In genomic region chr2:45631319-45631718, GRCh38 we compare ENCODE assay signal across 39 cellular contexts.
"Had no signal": no experiment of that assay in that cellular context is flagged by ENCODE, and none has a peak within 500 bp of the region (broad histone marks: within the 10 kb centered on the region; RNA-seq: fewer than 3 reads in every experiment).

No MANE protein-coding gene starts in this region.

- H3K9me3 ChIP-seq: ascending aorta had no signal

- H3K27ac Mint-ChIP-seq: activated CD4-positive, alpha-beta memory T cell treated with anti-CD3 and anti-CD28 coated beads, Interleukin-2, amount 10 ng/mL, durations not matched to agents 7 days and 5 days; activated CD4-positive, alpha-beta T cell treated with anti-CD3 and anti-CD28 coated beads for 36 hours; activated CD4-positive, alpha-beta T cell treated with anti-CD3 and anti-CD28 coated beads, Interleukin-2, amount 10 ng/mL, durations not matched to agents 7 days and 5 days; activated CD8-positive, alpha-beta memory T cell treated with anti-CD3 and anti-CD28 coated beads, Interleukin-2, amount 10 ng/mL, durations not matched to agents 7 days and 5 days; activated CD8-positive, alpha-beta T cell treated with anti-CD3 and anti-CD28 coated beads, Interleukin-2, amount 10 ng/mL, durations not matched to agents 7 days and 5 days; activated naive CD4-positive, alpha-beta T cell treated with anti-CD3 and anti-CD28 coated beads, Interleukin-2, amount 10 ng/mL, durations not matched to agents 7 days and 5 days; activated naive CD4-positive, alpha-beta T cell treated with anti-CD3 and anti-CD28 coated beads, Interleukin-2, amount 50 U/mL, for 24 hours; activated naive CD8-positive, alpha-beta T cell; activated naive CD8-positive, alpha-beta T cell treated with anti-CD3 and anti-CD28 coated beads, Interleukin-2, amount 10 ng/mL, durations not matched to agents 7 days and 5 days; activated naive CD8-positive, alpha-beta T cell treated with anti-CD3 and anti-CD28 coated beads, Interleukin-2, amount 50 U/mL, for 24 hours; activated T-cell treated with anti-CD3 and anti-CD28 coated beads, Interleukin-2, amount 50 U/mL, for 24 hours; activated T-helper 2 cell treated with anti-CD3 and anti-CD28 coated beads, Interferon-gamma antibody, Interleukin-2, Interleukin-4, amounts not matched to agents 10 μg/mL and 5 μg/mL and 100 μg/mL, durations not matched to agents 14 hours and 24 hours and 36 hours; brain; T-helper 1 cell treated with Interleukin-12 subunit alpha and Interleukin-12 subunit beta and Interleukin-4 antibody, amounts not matched to agents 30 μg/mL and 1 μg/mL, for 36 hours; T-helper 2 cell treated with Interferon-gamma antibody and Interleukin-4, amounts not matched to agents 5 μg/mL and 100 μg/mL, for 36 hours had no signal

- ATAC-seq: activated CD4-positive, alpha-beta T cell treated with anti-CD3 and anti-CD28 coated beads for 36 hours; activated CD4-positive, CD25-positive, alpha-beta regulatory T cell treated with anti-CD3 and anti-CD28 coated beads, Interleukin-2, amount 50 U/mL, for 24 hours; activated CD8-positive, alpha-beta memory T cell treated with anti-CD3 and anti-CD28 coated beads, Interleukin-2, amount 10 ng/mL, durations not matched to agents 7 days and 5 days; activated CD8-positive, alpha-beta T cell treated with anti-CD3 and anti-CD28 coated beads, Interleukin-2, amount 10 ng/mL, durations not matched to agents 7 days and 5 days; activated naive CD8-positive, alpha-beta T cell treated with anti-CD3 and anti-CD28 coated beads, Interleukin-2, amount 50 U/mL, for 24 hours had no signal

- H3K4me1 ChIP-seq: ascending aorta had no signal

- H3K4me3 Mint-ChIP-seq: activated CD4-positive, alpha-beta memory T cell treated with anti-CD3 and anti-CD28 coated beads, Interleukin-2, amount 10 ng/mL, durations not matched to agents 7 days and 5 days; activated CD4-positive, alpha-beta T cell treated with anti-CD3 and anti-CD28 coated beads for 36 hours; activated CD4-positive, alpha-beta T cell treated with anti-CD3 and anti-CD28 coated beads, Interleukin-2, amount 10 ng/mL, durations not matched to agents 7 days and 5 days; activated CD8-positive, alpha-beta memory T cell treated with anti-CD3 and anti-CD28 coated beads, Interleukin-2, amount 10 ng/mL, durations not matched to agents 7 days and 5 days; activated CD8-positive, alpha-beta T cell treated with anti-CD3 and anti-CD28 coated beads, Interleukin-2, amount 10 ng/mL, durations not matched to agents 7 days and 5 days; activated naive CD4-positive, alpha-beta T cell treated with anti-CD3 and anti-CD28 coated beads, Interleukin-2, amount 10 ng/mL, durations not matched to agents 7 days and 5 days; activated naive CD4-positive, alpha-beta T cell treated with anti-CD3 and anti-CD28 coated beads, Interleukin-2, amount 50 U/mL, for 24 hours; activated naive CD8-positive, alpha-beta T cell; activated naive CD8-positive, alpha-beta T cell treated with anti-CD3 and anti-CD28 coated beads, Interleukin-2, amount 10 ng/mL, durations not matched to agents 7 days and 5 days; activated naive CD8-positive, alpha-beta T cell treated with anti-CD3 and anti-CD28 coated beads, Interleukin-2, amount 50 U/mL, for 24 hours; activated T-cell treated with anti-CD3 and anti-CD28 coated beads, Interleukin-2, amount 50 U/mL, for 24 hours; brain; central memory CD8-positive, alpha-beta T cell; T-helper 1 cell treated with Interleukin-12 subunit alpha and Interleukin-12 subunit beta and Interleukin-4 antibody, amounts not matched to agents 30 μg/mL and 1 μg/mL, for 36 hours; T-helper 2 cell treated with Interferon-gamma antibody and Interleukin-4, amounts not matched to agents 5 μg/mL and 100 μg/mL, for 36 hours had no signal

- H3K36me3 ChIP-seq: ascending aorta, cardiac muscle cell had no signal

- H3K4me3 ChIP-seq: ascending aorta, cardiac muscle cell had no signal

- H3K4me1 Mint-ChIP-seq: activated CD4-positive, alpha-beta memory T cell treated with anti-CD3 and anti-CD28 coated beads, Interleukin-2, amount 10 ng/mL, durations not matched to agents 7 days and 5 days; activated CD4-positive, alpha-beta T cell treated with anti-CD3 and anti-CD28 coated beads for 36 hours; activated CD4-positive, alpha-beta T cell treated with anti-CD3 and anti-CD28 coated beads, Interleukin-2, amount 10 ng/mL, durations not matched to agents 7 days and 5 days; activated CD8-positive, alpha-beta memory T cell treated with anti-CD3 and anti-CD28 coated beads, Interleukin-2, amount 10 ng/mL, durations not matched to agents 7 days and 5 days; activated naive CD4-positive, alpha-beta T cell treated with anti-CD3 and anti-CD28 coated beads, Interleukin-2, amount 10 ng/mL, durations not matched to agents 7 days and 5 days; activated naive CD4-positive, alpha-beta T cell treated with anti-CD3 and anti-CD28 coated beads, Interleukin-2, amount 50 U/mL, for 24 hours; activated naive CD8-positive, alpha-beta T cell treated with anti-CD3 and anti-CD28 coated beads, Interleukin-2, amount 10 ng/mL, durations not matched to agents 7 days and 5 days; activated naive CD8-positive, alpha-beta T cell treated with anti-CD3 and anti-CD28 coated beads, Interleukin-2, amount 50 U/mL, for 24 hours; brain; central memory CD8-positive, alpha-beta T cell had no signal

- H3K9me3 Mint-ChIP-seq: activated CD4-positive, alpha-beta memory T cell treated with anti-CD3 and anti-CD28 coated beads, Interleukin-2, amount 10 ng/mL, durations not matched to agents 7 days and 5 days; activated CD4-positive, alpha-beta T cell treated with anti-CD3 and anti-CD28 coated beads, Interleukin-2, amount 10 ng/mL, durations not matched to agents 7 days and 5 days; activated naive CD4-positive, alpha-beta T cell treated with anti-CD3 and anti-CD28 coated beads, Interleukin-2, amount 10 ng/mL, durations not matched to agents 7 days and 5 days; activated naive CD4-positive, alpha-beta T cell treated with anti-CD3 and anti-CD28 coated beads, Interleukin-2, amount 50 U/mL, for 24 hours; activated naive CD8-positive, alpha-beta T cell treated with anti-CD3 and anti-CD28 coated beads, Interleukin-2, amount 10 ng/mL, durations not matched to agents 7 days and 5 days; activated naive CD8-positive, alpha-beta T cell treated with anti-CD3 and anti-CD28 coated beads, Interleukin-2, amount 50 U/mL, for 24 hours; activated T-cell treated with anti-CD3 and anti-CD28 coated beads, Interleukin-2, amount 50 U/mL, for 24 hours; activated T-helper 2 cell treated with anti-CD3 and anti-CD28 coated beads, Interferon-gamma antibody, Interleukin-2, Interleukin-4, amounts not matched to agents 10 μg/mL and 5 μg/mL and 100 μg/mL, durations not matched to agents 14 hours and 24 hours and 36 hours; brain; central memory CD8-positive, alpha-beta T cell; T-helper 1 cell treated with Interleukin-12 subunit alpha and Interleukin-12 subunit beta and Interleukin-4 antibody, amounts not matched to agents 30 μg/mL and 1 μg/mL, for 36 hours; T-helper 2 cell treated with Interferon-gamma antibody and Interleukin-4, amounts not matched to agents 5 μg/mL and 100 μg/mL, for 36 hours had no signal

- FAIRE-seq: bronchial epithelial cell, TTC549 had no signal

- H3K27ac ChIP-seq: ascending aorta, cardiac muscle cell, VCaP had no signal

- H3K27me3 ChIP-seq: ascending aorta, cardiac muscle cell had no signal

- DNase-seq: activated CD4-positive, alpha-beta memory T cell treated with anti-CD3 and anti-CD28 coated beads, Interleukin-2, amount 10 ng/mL, durations not matched to agents 7 days and 5 days; activated CD4-positive, alpha-beta T cell treated with anti-CD3 and anti-CD28 coated beads for 1 hour; activated CD4-positive, alpha-beta T cell treated with anti-CD3 and anti-CD28 coated beads for 36 hours; activated CD4-positive, alpha-beta T cell treated with anti-CD3 and anti-CD28 coated beads for 48 hours; activated CD4-positive, alpha-beta T cell treated with anti-CD3 and anti-CD28 coated beads, Interleukin-2, amount 10 ng/mL, durations not matched to agents 7 days and 5 days; activated CD4-positive, alpha-beta T cell treated with anti-CD3 and anti-CD28 coated beads, Interleukin-2, amount 50 U/mL, for 48 hours; activated CD4-positive, CD25-positive, alpha-beta regulatory T cell; activated CD8-positive, alpha-beta memory T cell treated with anti-CD3 and anti-CD28 coated beads for 24 hours; activated CD8-positive, alpha-beta memory T cell treated with anti-CD3 and anti-CD28 coated beads, Interleukin-2, amount 10 ng/mL, durations not matched to agents 7 days and 5 days; activated CD8-positive, alpha-beta memory T cell treated with anti-CD3 and anti-CD28 coated beads, Interleukin-2, amount 50 U/mL, for 48 hours; activated CD8-positive, alpha-beta T cell treated with anti-CD3 and anti-CD28 coated beads, Interleukin-2, amount 10 ng/mL, durations not matched to agents 7 days and 5 days; activated effector memory CD4-positive, alpha-beta T cell treated with Interleukin-2 at 50 U/mL for 16 hours; activated gamma-delta T cell; activated naive CD4-positive, alpha-beta T cell treated with anti-CD3 and anti-CD28 coated beads, Interleukin-2, amount 10 ng/mL, durations not matched to agents 7 days and 5 days; activated naive CD4-positive, alpha-beta T cell treated with Interleukin-2 at 50 U/mL for 16 hours; activated naive CD8-positive, alpha-beta T cell treated with anti-CD3 and anti-CD28 coated beads, Interleukin-2, amount 10 ng/mL, durations not matched to agents 7 days and 5 days; activated naive CD8-positive, alpha-beta T cell treated with anti-CD3 and anti-CD28 coated beads, Interleukin-2, amount 50 U/mL, for 24 hours; activated T-cell treated with anti-CD3 and anti-CD28 coated beads, Interleukin-2, amount 50 U/mL, for 24 hours; activated T-cell treated with anti-CD3 and anti-CD28 coated beads, Interleukin-2, amount 50 U/mL, for 48 hours; amygdala; anterior cingulate cortex; caudate nucleus; cerebellar nuclear complex; T-helper 1 cell; T-helper 2 cell; T-helper 9 cell had no signal

- H3K36me3 Mint-ChIP-seq: activated CD8-positive, alpha-beta memory T cell treated with anti-CD3 and anti-CD28 coated beads, Interleukin-2, amount 10 ng/mL, durations not matched to agents 7 days and 5 days; activated naive CD4-positive, alpha-beta T cell treated with anti-CD3 and anti-CD28 coated beads, Interleukin-2, amount 10 ng/mL, durations not matched to agents 7 days and 5 days; activated naive CD8-positive, alpha-beta T cell; activated naive CD8-positive, alpha-beta T cell treated with anti-CD3 and anti-CD28 coated beads, Interleukin-2, amount 10 ng/mL, durations not matched to agents 7 days and 5 days; brain had no signal
